Comparison of ENCODE assay signal across 9 cellular contexts in genomic region chr9:110452227-110452801, GRCh38.
DNase-seq lines count a peak whose midpoint lies in the region; ATAC-seq, FAIRE-seq and TF ChIP-seq lines count a peak whose summit lies in the region.
"Had no signal": no experiment of that assay in that cellular context is flagged by ENCODE, and none has a peak within 500 bp of the region (broad histone marks: within the 10 kb centered on the region; RNA-seq: fewer than 3 reads in every experiment).

No MANE protein-coding gene starts in this region.

- H3K36me3 ChIP-seq in cardiac muscle cell (no peaks in the 10 kb centered on the region), SK-N-SH (replicated peaks in 1 of 2; ENCODE audit: control insufficient read depth in 1 of 2, insufficient read depth in 2 of 2, low read length in 1 of 2) (no peaks in the 10 kb centered on the region), transverse colon (no peaks in the 10 kb centered on the region)

- no peak for TF ChIP-seq POLR2A in transverse colon (IDR thresholded peaks at IDR 0.05)

- POLR2A ChIA-PET in SK-N-SH (lab: Yijun Ruan, JAX), result no interaction called here

- H3K9ac ChIP-seq in SK-N-SH, result no peak overlapping the region

- H3K27me3 ChIP-seq in cardiac muscle cell (no peaks in the 10 kb centered on the region), SK-N-SH (ENCODE audit: insufficient read depth) (no peaks in the 10 kb centered on the region), transverse colon (no peaks in the 10 kb centered on the region)

- 0 out of 2 replicates have a peak, but pooled peaks have one; percentile 13 for TF ChIP-seq RAD21 in SK-N-SH (IDR thresholded peaks at IDR 0.05; ENCODE audit: low read length)

- H3K9me2 ChIP-seq in SK-N-SH, result no peaks in the 10 kb centered on the region

- H4K20me1 ChIP-seq in SK-N-SH (ENCODE audit: insufficient read depth), result no peaks in the 10 kb centered on the region

- H3K4me3 ChIP-seq in cardiac muscle cell, result no peak overlapping the region
- H3K4me3 ChIP-seq in SK-N-SH (ENCODE audit: low read depth in 2 of 2, low read length in 1 of 2), result no peak overlapping the region
- H3K4me3 ChIP-seq in transverse colon, result no peak overlapping the region

- in situ Hi-C loops in transverse colon (cut with MboI; ENCODE audit: low pct_ligation_motif_present in 1 of 4, low pct_unique_long_range_greater_than_20kb in 1 of 4, low sequenced_read_pairs in 3 of 4), result no loop called here

- no peak overlapping the region for H2AFZ ChIP-seq in SK-N-SH (ENCODE audit: low read depth)

- H3K27ac ChIP-seq in cardiac muscle cell (no peak overlapping the region), SK-N-SH (ENCODE audit: low read depth in 2 of 2, low read length in 1 of 2) (no peak overlapping the region), transverse colon (no peak overlapping the region)

- H3K9me3 ChIP-seq in cardiac muscle cell (ENCODE audit: low read depth) (no peaks in the 10 kb centered on the region), SK-N-SH (no peaks in the 10 kb centered on the region), transverse colon (no peaks in the 10 kb centered on the region)

- no peaks in the 10 kb centered on the region for H3K4me1 ChIP-seq in cardiac muscle cell (ENCODE audit: low read depth)
- no peaks in the 10 kb centered on the region for H3K4me1 ChIP-seq in SK-N-SH (ENCODE audit: control insufficient read depth in 1 of 2, insufficient read depth in 2 of 2, low read depth in 1 of 2, low read length in 1 of 2)
- no peaks in the 10 kb centered on the region for H3K4me1 ChIP-seq in transverse colon

- peak; percentile 78 for FAIRE-seq in frontal cortex (lab: Jason Lieb, UNC)

- 21% methylated on average over 3 of the region's 3 CpGs for WGBS in SK-N-SH (ENCODE audit: low lambda C conversion rate)
- 28 to 29% methylated on average over 3 of the region's 3 CpGs for WGBS in transverse colon (ENCODE audit: low coverage in 1 of 2), 2 donors

- no peak for ATAC-seq in Right ventricle myocardium superior (ENCODE audit: poor library complexity)
- ATAC-seq in HG03039 (IDR thresholded peaks at IDR 0.05; ENCODE audit: unreplicated experiment), result no peak
- ATAC-seq in HG03521 (IDR thresholded peaks at IDR 0.05; ENCODE audit: unreplicated experiment), result no peak

- TF ChIP-seq EP300 in SK-N-SH (IDR thresholded peaks at IDR 0.05; ENCODE audit: borderline replicate concordance in 1 of 2, low read depth in 1 of 2, low read length in 1 of 2) (no peak), transverse colon (IDR thresholded peaks at IDR 0.05; ENCODE audit: low read depth) (no peak)

- CTCF ChIA-PET in SK-N-SH (lab: Yijun Ruan, JAX), result no interaction called here

- H3K79me2 ChIP-seq in SK-N-SH (ENCODE audit: insufficient read depth), result no peaks in the 10 kb centered on the region

- H3K4me2 ChIP-seq in SK-N-SH, result no peak overlapping the region

- TF ChIP-seq CTCF in cardiac muscle cell (IDR thresholded peaks at IDR 0.05; ENCODE audit: low read depth, low read length) (peak; percentile 42), SK-N-SH (IDR thresholded peaks at IDR 0.05) (peak; percentile 58), transverse colon (IDR thresholded peaks at IDR 0.05) (peak; percentile 23 to 44 (median 33))

- intact Hi-C loops in Right ventricle myocardium superior (cut with DNase I), result loop anchor here (10.0 kb wide), 1 partner anchor 172 kb away; no protein-coding TSS in a partner anchor
- intact Hi-C loops in transverse colon (cut with DNase I; ENCODE audit: low total_unique reads), result no loop called here

- DNase-seq in cardiac muscle cell (ENCODE audit: low read depth in 1 of 2, low spot score in 1 of 2) (peak; percentile 17 to 45), Right ventricle myocardium superior (no peak), SK-N-SH (no peak), frontal cortex (ENCODE audit: low spot score in 2 of 2) (no peak), transverse colon (no peak), GM19238 (ENCODE audit: insufficient read length, low spot score) (no peak)
- DNase-seq: activated B cell treated with CpG ODN at 0.5 μM for 24 hours had no signal

- no peaks in the 10 kb centered on the region for H3F3A ChIP-seq in SK-N-SH (replicated peaks; ENCODE audit: insufficient read depth)

TF ChIP-seq in SK-N-SH, 30 proteins besides CTCF, POLR2A, EP300 and RAD21:
- TF ChIP-seq TEAD4 (IDR thresholded peaks at IDR 0.05; ENCODE audit: borderline replicate concordance, insufficient read depth) (no peak), SMC3 (IDR thresholded peaks at IDR 0.05; ENCODE audit: low read depth, low read length) (peak; percentile 33; the same call in 1 of the 2 replicates)

Comparison
In these comparisons a context has a peak if more than half of its experiments do, and no peak if none do; other contexts are left out.
1. DNase-seq: peak in cardiac muscle cell (2 of 2); none in Right ventricle myocardium superior (single experiment), SK-N-SH (single experiment), frontal cortex (0 of 2), transverse colon (single experiment) and GM19238 (single experiment).
2. Peak in every context shown above with its lines, with median percentiles within 50 percentile points of each other: CTCF ChIP-seq.